In the genomic region with DNA sequence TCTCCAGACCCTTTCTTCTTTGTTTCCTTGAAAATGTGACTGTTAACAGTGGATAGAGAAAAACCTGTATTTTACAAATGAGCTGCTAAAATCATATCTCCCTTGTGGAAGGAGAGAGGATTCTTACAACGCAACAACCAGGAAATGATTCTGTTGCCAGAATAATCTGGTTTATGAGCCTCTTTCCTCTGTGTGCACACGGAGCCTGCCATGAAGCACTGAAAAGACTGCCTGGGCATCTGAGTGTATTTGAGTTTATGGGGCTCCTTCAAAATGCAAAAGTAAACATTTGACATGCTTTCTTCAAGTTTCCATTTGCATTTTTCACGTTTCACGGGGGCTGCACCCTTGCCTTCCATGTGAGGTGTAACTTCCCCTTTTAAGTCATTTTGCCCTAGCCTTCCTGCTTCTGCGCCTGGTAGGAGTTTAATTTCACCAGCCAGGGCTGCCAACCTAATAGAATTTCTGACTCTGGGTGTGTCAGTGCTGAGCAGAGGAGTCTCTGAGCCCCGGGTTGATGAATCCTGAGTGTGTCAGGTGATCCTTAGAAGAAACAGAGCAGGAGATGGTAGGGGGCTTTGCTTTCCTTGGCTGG, we compare ENCODE assay signal across 15 cellular contexts.
DNase-seq lines count a peak whose midpoint lies in the region; ATAC-seq, FAIRE-seq and TF ChIP-seq lines count a peak whose summit lies in the region.
"Had no signal": no experiment of that assay in that cellular context is flagged by ENCODE, and none has a peak within 500 bp of the region (broad histone marks: within the 10 kb centered on the region; RNA-seq: fewer than 3 reads in every experiment).

No MANE protein-coding gene starts in this region.

- CTCF ChIA-PET in HepG2 (lab: Yijun Ruan, JAX; ENCODE audit: low intra/inter-chr PET ratio, low total read pairs) = no interaction called here

- FAIRE-seq in HepG2 (lab: Jason Lieb, UNC) = no peak
- FAIRE-seq: D721Med, frontal cortex had no signal

- H3K36me3 ChIP-seq in liver (ENCODE audit: control insufficient read depth in 4 of 4, insufficient read depth in 3 of 4, low read depth in 1 of 4, low read length in 3 of 4) (no peaks in the 10 kb centered on the region), HepG2 (replicated peaks in 1 of 2; ENCODE audit: control insufficient read depth in 1 of 2, insufficient read depth in 2 of 2, low read length in 2 of 2) (no peaks in the 10 kb centered on the region), hepatocyte (replicated peaks; ENCODE audit: insufficient read depth, low read depth) (no peaks in the 10 kb centered on the region)
- H3K36me3 ChIP-seq: tibial nerve had no signal

- H3K27me3 ChIP-seq in liver (ENCODE audit: control insufficient read depth in 4 of 4, insufficient read depth in 4 of 4, low read length in 3 of 4) (no peaks in the 10 kb centered on the region), HepG2 (ENCODE audit: control insufficient read depth in 1 of 2, insufficient read depth in 2 of 2, low read length in 2 of 2) (no peaks in the 10 kb centered on the region), hepatocyte (no peaks in the 10 kb centered on the region)
- H3K27me3 ChIP-seq: tibial nerve had no signal

- WGBS in liver = 55% methylated on average over 6 of the region's 6 CpGs
- 74% methylated on average over 6 of the region's 6 CpGs for WGBS in HepG2 (ENCODE audit: low lambda C conversion rate)
- WGBS in hepatocyte (ENCODE audit: low lambda C conversion rate, missing lambda C conversion rate) = 46% methylated on average over 6 of the region's 6 CpGs

- ATAC-seq in HepG2 (no peak), HG02588 (IDR thresholded peaks at IDR 0.05; ENCODE audit: unreplicated experiment) (no peak)
- ATAC-seq: activated naive CD8-positive, alpha-beta T cell treated with anti-CD3 and anti-CD28 coated beads, Interleukin-2, amount 50 U/mL, for 24 hours; stimulated activated effector memory CD8-positive, alpha-beta T cell treated with anti-CD3 and anti-CD28 coated beads, Interleukin-12 subunit alpha, Interleukin-12 subunit beta, amount 100 ng/mL, for 72 hours had no signal

- intact Hi-C loops in HepG2 (cut with micrococcal nuclease; ENCODE audit: unreplicated experiment) = no loop called here

- TF ChIP-seq POLR2A in HepG2 (IDR thresholded peaks at IDR 0.05; ENCODE audit: insufficient read depth in 1 of 2, low read depth in 2 of 2, low read length in 2 of 2) = no peak

- H4K20me1 ChIP-seq in HepG2 (ENCODE audit: insufficient read depth, low read length) (no peaks in the 10 kb centered on the region), hepatocyte (ENCODE audit: insufficient read depth, poor library complexity, severe bottlenecking) (no peaks in the 10 kb centered on the region)

- H3K9ac ChIP-seq in liver (ENCODE audit: low read depth in 1 of 2, low read length in 2 of 2) (no peak overlapping the region), HepG2 (ENCODE audit: insufficient read depth, low read depth, low read length) (no peak overlapping the region)

- DNase-seq in HepG2 (ENCODE audit: low spot score) (no peak), NCI-H2029 (lab: John Stamatoyannopoulos, UW) (peak; percentile 81), hepatocyte (ENCODE audit: low spot score) (peak; percentile 45), AML-193 (lab: John Stamatoyannopoulos, UW) (no peak), GOT3 (lab: John Stamatoyannopoulos, UW) (no peak)
- DNase-seq in activated CD4-positive, alpha-beta T cell treated with anti-CD3 and anti-CD28 coated beads, Interleukin-2, amount 50 U/mL, for 4 hours = no peak
- DNase-seq: activated naive CD8-positive, alpha-beta T cell treated with anti-CD3 and anti-CD28 coated beads, Interleukin-2, amount 50 U/mL, for 24 hours; activated T-cell treated with anti-CD3 and anti-CD28 coated beads, Interleukin-2, amount 50 U/mL, for 48 hours; NCI-H524 treated with DMSO at 0.1 percent for 48 hours had no signal

- H3K27ac ChIP-seq in liver (ENCODE audit: low read depth in 1 of 2, low read length in 2 of 2) = peak overlapping the region; percentile 91 to 93
- H3K27ac ChIP-seq in HepG2 (ENCODE audit: extremely low read length, insufficient read depth, low read length) = no peak overlapping the region
- peak overlapping the region; percentile 61 for H3K27ac ChIP-seq in hepatocyte
- H3K27ac ChIP-seq: tibial nerve had no signal

- H3K4me1 ChIP-seq in liver (ENCODE audit: control insufficient read depth in 4 of 4, insufficient read depth in 4 of 4, low read length in 3 of 4) = peaks cover 19 to 85% (median 78%) of the 10 kb centered on the region in 4 donors
- H3K4me1 ChIP-seq in HepG2 (ENCODE audit: insufficient read depth, low read length) = peaks cover 35% of the 10 kb centered on the region
- peaks cover 72% of the 10 kb centered on the region for H3K4me1 ChIP-seq in hepatocyte (ENCODE audit: insufficient read depth)

- no TSS peak for BruUV-seq in HepG2 (replicated peaks; lab: Mats Ljungman, UMichigan)

- no peak overlapping the region for H2AFZ ChIP-seq in HepG2 (ENCODE audit: low read length)
- no peak overlapping the region for H2AFZ ChIP-seq in hepatocyte

- H3K79me2 ChIP-seq in HepG2 (ENCODE audit: insufficient read depth, low read length) (no peaks in the 10 kb centered on the region), hepatocyte (peaks cover 60% of the 10 kb centered on the region)

- no peak overlapping the region for H3K4me2 ChIP-seq in HepG2 (ENCODE audit: low read depth, low read length)
- peak overlapping the region; percentile 14 for H3K4me2 ChIP-seq in hepatocyte

- in situ Hi-C loops in HepG2 (cut with HindIII; ENCODE audit: extremely low pct_ligation_motif_present, low pct_unique_long_range_greater_than_20kb) = loop anchor here (25.0 kb wide), 1 partner anchor 544 kb away; no protein-coding TSS in a partner anchor

- TF ChIP-seq EP300 in HepG2 (IDR thresholded peaks at IDR 0.05; ENCODE audit: low read depth in 2 of 2, low read length in 2 of 2) (no peak), HepG2 (CRISPR knock-in tag; IDR thresholded peaks at IDR 0.05; ENCODE audit: borderline replicate concordance) (no peak)

- TF ChIP-seq CTCF in liver (IDR thresholded peaks at IDR 0.05; ENCODE audit: low read depth, low read length, missing input control) (no peak), HepG2 (CRISPR knock-in tag; IDR thresholded peaks at IDR 0.05) (no peak), hepatocyte (IDR thresholded peaks at IDR 0.05; ENCODE audit: poor library complexity) (no peak)

- POLR2A ChIA-PET in HepG2 (lab: Yijun Ruan, JAX) = no interaction called here

- H3K9me3 ChIP-seq in liver (ENCODE audit: control insufficient read depth in 4 of 4, low read length in 3 of 4) (no peaks in the 10 kb centered on the region), HepG2 (ENCODE audit: low read length) (no peaks in the 10 kb centered on the region), hepatocyte (ENCODE audit: low read depth) (no peaks in the 10 kb centered on the region)
- H3K9me3 ChIP-seq: tibial nerve had no signal

- H3K4me3 ChIP-seq in liver (ENCODE audit: low read depth in 1 of 3, low read length in 3 of 3) = no peak overlapping the region
- no peak overlapping the region for H3K4me3 ChIP-seq in HepG2 (replicated peaks in 1 of 3; ENCODE audit: insufficient read depth in 1 of 3, low read depth in 2 of 3, low read length in 3 of 3)
- no peak overlapping the region for H3K4me3 ChIP-seq in hepatocyte
- H3K4me3 ChIP-seq: tibial nerve had no signal

- TF ChIP-seq RAD21 in liver (IDR thresholded peaks at IDR 0.05) (no peak), HepG2 (CRISPR knock-in tag; IDR thresholded peaks at IDR 0.05) (no peak)

- H3K9me2 ChIP-seq in hepatocyte (replicated peaks; ENCODE audit: insufficient read depth) = no peaks in the 10 kb centered on the region

TF ChIP-seq in liver, 16 proteins besides CTCF, POLR2A, EP300 and RAD21 (continues in another document):
- no peak for TF ChIP-seq MAX (IDR thresholded peaks at IDR 0.05)

TF ChIP-seq in HepG2, 621 proteins besides CTCF, POLR2A, EP300 and RAD21:
- TF ChIP-seq ATF7-NPFF (CRISPR knock-in tag; IDR thresholded peaks at IDR 0.05; ENCODE audit: low read depth) = no peak
- no peak for TF ChIP-seq ZNF672 (CRISPR knock-in tag; IDR thresholded peaks at IDR 0.05)
- no peak for TF ChIP-seq ZNF263 (CRISPR knock-in tag; IDR thresholded peaks at IDR 0.05)
- TF ChIP-seq MED13 (CRISPR knock-in tag; IDR thresholded peaks at IDR 0.05) = no peak
- no peak for TF ChIP-seq ZNF703 (CRISPR knock-in tag; IDR thresholded peaks at IDR 0.05; ENCODE audit: borderline replicate concordance)
- TF ChIP-seq ELF3 (CRISPR knock-in tag; IDR thresholded peaks at IDR 0.05) = no peak
- TF ChIP-seq, protein P1, sequence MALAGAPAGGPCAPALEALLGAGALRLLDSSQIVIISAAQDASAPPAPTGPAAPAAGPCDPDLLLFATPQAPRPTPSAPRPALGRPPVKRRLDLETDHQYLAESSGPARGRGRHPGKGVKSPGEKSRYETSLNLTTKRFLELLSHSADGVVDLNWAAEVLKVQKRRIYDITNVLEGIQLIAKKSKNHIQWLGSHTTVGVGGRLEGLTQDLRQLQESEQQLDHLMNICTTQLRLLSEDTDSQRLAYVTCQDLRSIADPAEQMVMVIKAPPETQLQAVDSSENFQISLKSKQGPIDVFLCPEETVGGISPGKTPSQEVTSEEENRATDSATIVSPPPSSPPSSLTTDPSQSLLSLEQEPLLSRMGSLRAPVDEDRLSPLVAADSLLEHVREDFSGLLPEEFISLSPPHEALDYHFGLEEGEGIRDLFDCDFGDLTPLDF (CRISPR knock-in tag; IDR thresholded peaks at IDR 0.05) = no peak
- no peak for TF ChIP-seq ZC3H13 (CRISPR knock-in tag; IDR thresholded peaks at IDR 0.05)
- TF ChIP-seq MZF1 (CRISPR knock-in tag; IDR thresholded peaks at IDR 0.05; ENCODE audit: borderline replicate concordance) = no peak
- no peak for TF ChIP-seq ZNF761 (CRISPR knock-in tag; conservative IDR thresholded peaks at IDR 0.05)
- TF ChIP-seq ZFP36L1 (CRISPR knock-in tag; IDR thresholded peaks at IDR 0.05) = no peak

Comparison
In these comparisons a context has a peak if more than half of its experiments do, and no peak if none do; other contexts are left out.
1. DNase-seq: peak in NCI-H2029 (single experiment) and hepatocyte (single experiment); none in HepG2 (single experiment), activated CD4-positive, alpha-beta T cell treated with anti-CD3 and anti-CD28 coated beads, Interleukin-2, amount 50 U/mL, for 4 hours (0 of 2), AML-193 (0 of 2) and GOT3 (single experiment).